14 cellular contexts compared by ENCODE assay signal in the genomic region with DNA sequence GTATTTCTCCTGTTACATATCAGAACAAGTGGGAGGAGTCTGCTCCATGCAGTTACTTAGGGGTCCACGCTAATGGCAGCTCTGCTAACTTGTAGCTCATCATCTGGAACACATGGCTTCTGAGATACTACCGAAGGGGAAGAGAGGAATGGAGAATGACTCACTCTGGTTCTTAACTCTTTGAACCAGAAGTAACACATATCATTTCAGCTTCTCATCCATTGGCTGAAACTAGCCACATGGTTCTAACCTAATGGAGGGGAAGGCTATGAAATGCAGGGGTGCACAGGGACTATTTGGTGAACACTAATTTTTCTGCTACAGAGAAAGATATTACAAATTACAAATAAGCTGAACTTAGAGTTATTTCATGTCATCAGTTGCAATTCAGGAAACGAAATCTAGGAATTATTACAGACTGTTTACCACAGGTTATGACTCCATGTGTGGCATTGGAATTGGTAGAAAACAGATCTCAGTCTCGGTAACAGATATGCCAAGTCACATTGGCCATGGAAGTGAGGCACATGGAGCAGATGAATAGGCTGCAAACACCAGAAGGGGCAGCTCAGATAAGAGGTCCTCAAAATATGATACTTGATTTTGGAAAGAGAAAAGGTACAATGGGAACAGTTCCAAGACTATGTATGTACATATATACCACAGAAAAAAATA.
"Had no signal": no experiment of that assay in that cellular context is flagged by ENCODE, and none has a peak within 500 bp of the region (broad histone marks: within the 10 kb centered on the region; RNA-seq: fewer than 3 reads in every experiment).

No MANE protein-coding gene starts in this region.

- H3K4me3 ChIP-seq: hepatocyte, psoas muscle, spleen, transverse colon had no signal

- ATAC-seq: effector memory CD8-positive, alpha-beta T cell; psoas muscle; sciatic nerve; stimulated activated naive B cell treated with anti-CD40 and anti-IgM and Interleukin-4, amounts not matched to agents 10 μg/mL and 1 μg/mL and 100 μg/mL, for 72 hours had no signal

- DNase-seq: activated CD4-positive, alpha-beta T cell treated with anti-CD3 and anti-CD28 coated beads for 48 hours; activated CD8-positive, alpha-beta memory T cell treated with anti-CD3 and anti-CD28 coated beads for 24 hours; brain microvascular endothelial cell; effector memory CD8-positive, alpha-beta T cell; mesendoderm; psoas muscle; spleen; stimulated activated CD4-positive, alpha-beta T cell treated with anti-CD3 and anti-CD28 coated beads, Interleukin-1b, Interleukin-23, amount 100 ng/mL, for 48 hours; stimulated activated naive B cell treated with anti-CD40 and anti-IgM and Interleukin-4, amounts not matched to agents 10 μg/mL and 1 μg/mL and 100 μg/mL, for 72 hours; T-helper 9 cell; transverse colon; WERI-Rb-1 had no signal
